ENCODE assay signal across 8 cellular contexts in genomic region chr6:22637781-22638180, GRCh38.
"Had no signal": no experiment of that assay in that cellular context is flagged by ENCODE, and none has a peak within 500 bp of the region (broad histone marks: within the 10 kb centered on the region; RNA-seq: fewer than 3 reads in every experiment).

No MANE protein-coding gene starts in this region.

- H3K27me3 Mint-ChIP-seq: IgD-negative memory B cell had no signal

- H3K4me1 Mint-ChIP-seq: IgD-negative memory B cell had no signal

- FAIRE-seq: HepG2, HTR-8/SVneo, K562 had no signal

- DNase-seq: IMR-90, KBM-7, KG1 had no signal

- H3K36me3 Mint-ChIP-seq: IgD-negative memory B cell had no signal

- H3K27ac ChIP-seq: HL-60 had no signal

- H3K4me3 ChIP-seq: K562 had no signal

- ATAC-seq: HepG2, K562 had no signal

- H3K27ac Mint-ChIP-seq: IgD-negative memory B cell had no signal

- H3K4me3 Mint-ChIP-seq: IgD-negative memory B cell had no signal
